In the genomic region with DNA sequence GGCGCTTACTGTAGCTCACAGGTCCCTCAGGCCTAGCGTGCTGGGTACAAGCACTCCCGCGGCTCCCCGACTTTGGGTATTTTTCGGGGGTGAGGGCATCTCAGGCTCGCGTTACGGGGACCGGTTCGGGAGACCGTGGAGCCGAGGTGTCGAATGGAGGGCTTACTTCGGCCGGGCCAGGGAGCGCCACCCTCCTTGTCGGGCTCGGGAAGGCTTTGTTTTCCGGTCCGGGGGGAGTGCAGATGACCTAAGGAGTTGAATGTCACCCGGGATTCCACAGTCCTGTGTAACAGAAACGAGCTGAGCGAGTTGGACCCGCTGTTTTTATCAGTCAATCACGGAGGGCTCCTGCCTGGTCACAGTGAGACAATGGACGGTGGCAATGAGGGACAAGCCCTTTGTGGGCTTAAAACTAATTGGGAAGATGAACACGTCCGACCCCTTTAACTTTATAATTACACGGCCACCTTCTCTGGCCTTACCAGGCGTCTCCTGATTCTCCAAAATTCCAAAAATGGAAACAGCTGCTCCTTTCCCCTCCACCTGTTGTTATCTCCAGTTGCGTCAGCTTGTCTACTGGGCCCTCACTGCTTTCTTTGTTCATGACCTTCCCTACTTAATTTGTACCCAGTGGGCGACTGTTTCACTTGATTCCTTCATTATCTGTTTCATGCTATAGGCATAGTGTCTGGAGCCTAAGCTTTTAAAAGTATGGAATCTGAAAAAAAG, we compare ENCODE assay signal across 8 cellular contexts. TPM values are rescaled to one million over a fixed set of nuclear protein-coding genes. Genes with fewer than 3 reads are reported as not detected.
DNase-seq lines count a peak whose midpoint lies in the region; ATAC-seq and TF ChIP-seq lines count a peak whose summit lies in the region.

No MANE protein-coding gene starts in this region.

- H2AFZ ChIP-seq in PC-9: peak overlapping the region; percentile 77
- H2AFZ ChIP-seq in neuron (ENCODE audit: low read depth, low read length): peak overlapping the region; percentile 20

- H3K4me2 ChIP-seq in PC-9: peak overlapping the region; percentile 90

- no peaks in the 10 kb centered on the region for H3K36me3 Mint-ChIP-seq in CD4-positive, alpha-beta memory T cell

- no peaks in the 10 kb centered on the region for H3K9me3 Mint-ChIP-seq in CD4-positive, alpha-beta memory T cell

- no peak for DNase-seq in CD4-positive, alpha-beta memory T cell
- DNase-seq in PC-9 (no peak), epithelial cell of proximal tubule (ENCODE audit: low read depth) (no peak), SIG-M5 (lab: John Stamatoyannopoulos, UW) (no peak), SKM-1 (lab: John Stamatoyannopoulos, UW; ENCODE audit: unreplicated experiment) (no peak), NOMO-1 treated with dmso at 0.1 percent for 144 hours (lab: John Stamatoyannopoulos, UW; ENCODE audit: unreplicated experiment) (no peak)

- H3K9me3 ChIP-seq in CD4-positive, alpha-beta memory T cell (ENCODE audit: control insufficient read depth in 1 of 2, low read length in 2 of 2): no peaks in the 10 kb centered on the region
- H3K9me3 ChIP-seq in PC-9 (ENCODE audit: insufficient read depth, low read depth): no peaks in the 10 kb centered on the region
- H3K9me3 ChIP-seq in neuron (ENCODE audit: low read length): no peaks in the 10 kb centered on the region

- peak overlapping the region; percentile 87 to 92 (median 88) for H3K4me3 Mint-ChIP-seq in CD4-positive, alpha-beta memory T cell

- no peaks in the 10 kb centered on the region for H3K27me3 ChIP-seq in CD4-positive, alpha-beta memory T cell (ENCODE audit: insufficient read depth, low read length)
- no peaks in the 10 kb centered on the region for H3K27me3 ChIP-seq in PC-9 (ENCODE audit: insufficient read depth, low read depth)
- H3K27me3 ChIP-seq in neuron (ENCODE audit: insufficient read depth, low read length): no peaks in the 10 kb centered on the region

- peaks cover 4 to 10% (median 8%) of the 10 kb centered on the region in 4 donors for H3K4me1 Mint-ChIP-seq in CD4-positive, alpha-beta memory T cell

- no peaks in the 10 kb centered on the region; the same call in 1 of the 2 replicates for H3F3A ChIP-seq in PC-9 (ENCODE audit: insufficient read depth, low read depth)

- no peaks in the 10 kb centered on the region for H4K20me1 ChIP-seq in PC-9 (ENCODE audit: insufficient read depth)

- no peaks in the 10 kb centered on the region for H3K9me2 ChIP-seq in PC-9 (ENCODE audit: insufficient read depth)

- H3K79me2 ChIP-seq in PC-9 (ENCODE audit: low read depth): no peaks in the 10 kb centered on the region

- H3K36me3 ChIP-seq in CD4-positive, alpha-beta memory T cell (ENCODE audit: insufficient read depth, low read length): no peaks in the 10 kb centered on the region
- H3K36me3 ChIP-seq in PC-9 (ENCODE audit: low read depth): no peaks in the 10 kb centered on the region
- H3K36me3 ChIP-seq in neuron (ENCODE audit: insufficient read depth, low read length): peaks cover 14% of the 10 kb centered on the region

- intact Hi-C loops in CD4-positive, alpha-beta memory T cell (cut with micrococcal nuclease): loop anchor here (2.0 to 5.0 kb wide), 3 partner anchors 62 to 636 kb away; partner anchors contain the start of genes MAN1A2 and TTF2
- intact Hi-C loops in PC-9 (cut with micrococcal nuclease; ENCODE audit: unreplicated experiment): loop anchor here (5.0 to 10.0 kb wide), 2 partner anchors 242 to 485 kb away; partner anchors contain the start of genes MAN1A2 and TENT5C

- peak overlapping the region in 6 of 7 donors; percentile 61 to 87 (median 76) for H3K27ac Mint-ChIP-seq in CD4-positive, alpha-beta memory T cell

- peak overlapping the region; percentile 85 to 98 for H3K4me3 ChIP-seq in CD4-positive, alpha-beta memory T cell (ENCODE audit: low read length in 2 of 2)
- H3K4me3 ChIP-seq in PC-9: peak overlapping the region; percentile 62; the same call in 1 of the 2 replicates
- H3K4me3 ChIP-seq in epithelial cell of proximal tubule (ENCODE audit: low read depth, low read length): peak overlapping the region; percentile 92
- peak overlapping the region; percentile 60 for H3K4me3 ChIP-seq in neuron (ENCODE audit: low read length)

- peak overlapping the region; percentile 53 for H3K27ac ChIP-seq in CD4-positive, alpha-beta memory T cell (ENCODE audit: low read depth, low read length)
- no peak overlapping the region for H3K27ac ChIP-seq in PC-9

- H3K4me1 ChIP-seq in CD4-positive, alpha-beta memory T cell (ENCODE audit: insufficient read depth, low read length): peaks cover 15% of the 10 kb centered on the region
- H3K4me1 ChIP-seq in PC-9 (replicated peaks; ENCODE audit: insufficient read depth) (peaks cover 7% of the 10 kb centered on the region), neuron (ENCODE audit: insufficient read depth, low read length) (peaks cover 12% of the 10 kb centered on the region)

- peaks cover 5 to 7% of the 10 kb centered on the region in 2 donors for H3K27me3 Mint-ChIP-seq in CD4-positive, alpha-beta memory T cell

- CTCF ChIA-PET in CD4-positive, alpha-beta memory T cell (lab: Charles Lee; ENCODE audit: partially characterized antibody): interaction anchor here (0.7 to 1.5 kb wide), 12 partner anchors 9 to 631 kb away, joined by 3 to 7 read pairs (median 3); partner anchors contain the start of gene TTF2
- CTCF ChIA-PET in PC-9 (lab: Charles Lee): interaction anchor here (0.6 to 1.7 kb wide), 5 partner anchors 29 to 175 kb away, joined by 3 to 11 read pairs (median 4); no protein-coding TSS in a partner anchor

- TF ChIP-seq CTCF in PC-9 (conservative IDR thresholded peaks at IDR 0.05) (peak; percentile 58), epithelial cell of proximal tubule (conservative IDR thresholded peaks at IDR 0.05; ENCODE audit: low read depth, low read length) (no peak)

- ATAC-seq in GM21390 (IDR thresholded peaks at IDR 0.05; ENCODE audit: unreplicated experiment): no peak

- POLR2A ChIA-PET in CD4-positive, alpha-beta memory T cell (lab: Charles Lee; ENCODE audit: partially characterized antibody): interaction anchor here (1.0 kb wide), 1 partner anchor 62 kb away, joined by 3 read pairs; the partner anchor contains the start of gene TTF2
- POLR2A ChIA-PET in PC-9 (lab: Charles Lee; ENCODE audit: unreplicated experiment): interaction anchor here (0.5 kb wide), 1 partner anchor 107 kb away, joined by 7 read pairs; no protein-coding TSS in a partner anchor

- no TSS peak for BruUV-seq in PC-9 (replicated peaks; lab: Mats Ljungman, UMichigan)

RNA-seq across cellular contexts. Expression of gene TRIM45, which starts 0.9 kb away (rescaled TPM):
- total RNA-seq in CD4-positive, alpha-beta memory T cell: under 1 TPM; 0.20 to 0.25 TPM
- under 1 TPM in 1 of 2 donors, not detected in 1; 0.11 TPM for polyA plus RNA-seq in CD4-positive, alpha-beta memory T cell
- total RNA-seq in PC-9 (2021) (10.0 and 10.2 TPM in 2 replicates), epithelial cell of proximal tubule (5.1 and 8.2 TPM in 2 replicates)
